1 cellular context compared by ENCODE assay signal in the genomic region with DNA sequence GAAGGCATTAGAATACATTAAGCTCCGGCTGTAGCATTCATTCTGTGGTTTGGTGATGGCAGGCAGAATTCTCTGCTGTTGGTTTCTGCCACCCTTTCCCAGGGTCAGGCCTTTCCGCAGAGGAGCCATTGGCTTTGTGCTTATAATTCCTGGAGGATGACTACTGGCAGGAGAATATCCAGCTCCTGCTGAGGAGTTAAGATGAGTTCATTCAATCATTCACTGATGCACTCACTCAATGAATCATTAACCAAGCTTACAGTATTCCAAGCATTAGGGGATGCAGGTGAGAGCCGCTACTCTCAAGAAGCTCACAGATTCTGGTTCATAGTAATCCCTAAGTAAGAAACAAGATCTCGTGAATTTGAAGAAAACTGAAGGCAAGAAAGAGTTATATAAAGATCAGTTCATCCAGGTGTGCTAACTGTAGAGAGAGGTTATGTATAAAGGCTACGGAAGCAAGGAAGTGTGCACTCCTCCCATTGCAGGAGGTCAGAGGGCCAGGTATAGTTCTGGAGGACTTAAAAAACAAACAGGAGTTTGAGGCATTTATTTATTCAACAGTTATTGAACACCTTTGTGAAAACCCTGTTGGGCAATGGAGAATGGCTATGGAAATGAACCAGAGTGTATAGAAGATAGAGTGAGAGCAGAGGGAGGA.
TF ChIP-seq lines count a peak whose summit lies in the region.

No MANE protein-coding gene starts in this region.

TF ChIP-seq in HepG2, 621 proteins besides CTCF, POLR2A, EP300 and RAD21 (continued from another document and continues in another):
- TF ChIP-seq, protein P1, sequence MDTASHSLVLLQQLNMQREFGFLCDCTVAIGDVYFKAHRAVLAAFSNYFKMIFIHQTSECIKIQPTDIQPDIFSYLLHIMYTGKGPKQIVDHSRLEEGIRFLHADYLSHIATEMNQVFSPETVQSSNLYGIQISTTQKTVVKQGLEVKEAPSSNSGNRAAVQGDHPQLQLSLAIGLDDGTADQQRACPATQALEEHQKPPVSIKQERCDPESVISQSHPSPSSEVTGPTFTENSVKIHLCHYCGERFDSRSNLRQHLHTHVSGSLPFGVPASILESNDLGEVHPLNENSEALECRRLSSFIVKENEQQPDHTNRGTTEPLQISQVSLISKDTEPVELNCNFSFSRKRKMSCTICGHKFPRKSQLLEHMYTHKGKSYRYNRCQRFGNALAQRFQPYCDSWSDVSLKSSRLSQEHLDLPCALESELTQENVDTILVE (CRISPR knock-in tag; IDR thresholded peaks at IDR 0.05), result no peak
- TF ChIP-seq ZNF138 (CRISPR knock-in tag; IDR thresholded peaks at IDR 0.05; ENCODE audit: low read depth) (no peak), ZBTB7A (CRISPR knock-in tag; IDR thresholded peaks at IDR 0.05) (no peak), MAFK (conservative IDR thresholded peaks at IDR 0.05 in 1 of 2, IDR thresholded peaks at IDR 0.05 in 1 of 2; ENCODE audit: low read length in 2 of 2) (no peak), TAF1 (CRISPR knock-in tag; IDR thresholded peaks at IDR 0.05) (no peak), NCOA2 (CRISPR knock-in tag; IDR thresholded peaks at IDR 0.05) (0 out of 2 replicates have a peak, but pooled peaks have one; percentile 14), MIER2 (CRISPR knock-in tag; IDR thresholded peaks at IDR 0.05) (no peak), GTF3A (CRISPR knock-in tag; conservative IDR thresholded peaks at IDR 0.05) (no peak), ZIK1 (CRISPR knock-in tag; IDR thresholded peaks at IDR 0.05; ENCODE audit: borderline replicate concordance, low read depth) (no peak), ZNF33B (CRISPR knock-in tag; IDR thresholded peaks at IDR 0.05) (no peak), ZNF629 (CRISPR knock-in tag; conservative IDR thresholded peaks at IDR 0.05) (no peak), NR2F6 (IDR thresholded peaks at IDR 0.05) (peak; percentile 76), NR2F6 (CRISPR knock-in tag; IDR thresholded peaks at IDR 0.05) (peak; percentile 56), SAP130 (CRISPR knock-in tag; IDR thresholded peaks at IDR 0.05; ENCODE audit: low read depth) (0 out of 2 replicates have a peak, but pooled peaks have one; percentile 11), ZNF260 (CRISPR knock-in tag; IDR thresholded peaks at IDR 0.05; ENCODE audit: borderline replicate concordance, low read depth) (no peak), EEA1 (CRISPR knock-in tag; IDR thresholded peaks at IDR 0.05; ENCODE audit: borderline replicate concordance) (no peak), GATAD2A (CRISPR knock-in tag; IDR thresholded peaks at IDR 0.05) (peak; percentile 63), ZNF614 (CRISPR knock-in tag; IDR thresholded peaks at IDR 0.05; ENCODE audit: borderline replicate concordance) (no peak), ZNF12 (CRISPR knock-in tag; IDR thresholded peaks at IDR 0.05) (no peak), CENPT (CRISPR knock-in tag; IDR thresholded peaks at IDR 0.05; ENCODE audit: low read depth) (no peak), ZFP37 (CRISPR knock-in tag; IDR thresholded peaks at IDR 0.05; ENCODE audit: borderline replicate concordance) (no peak), ATM (IDR thresholded peaks at IDR 0.05; ENCODE audit: borderline replicate concordance) (no peak), SCMH1 (CRISPR knock-in tag; IDR thresholded peaks at IDR 0.05; ENCODE audit: borderline replicate concordance) (no peak), REPIN1 (CRISPR knock-in tag; IDR thresholded peaks at IDR 0.05; ENCODE audit: borderline replicate concordance, low read depth) (no peak), ZNF296 (CRISPR knock-in tag; conservative IDR thresholded peaks at IDR 0.05) (no peak), KAT8 (CRISPR knock-in tag; IDR thresholded peaks at IDR 0.05) (0 out of 2 replicates have a peak, but pooled peaks have one; percentile 12), ZNF484 (CRISPR knock-in tag; IDR thresholded peaks at IDR 0.05; ENCODE audit: borderline replicate concordance, low read depth) (no peak), SOX6 (IDR thresholded peaks at IDR 0.05) (no peak), SOX6 (CRISPR knock-in tag; IDR thresholded peaks at IDR 0.05) (peak; percentile 58), ZNF317 (CRISPR knock-in tag; IDR thresholded peaks at IDR 0.05) (no peak), ZNF441 (CRISPR knock-in tag; IDR thresholded peaks at IDR 0.05; ENCODE audit: borderline replicate concordance) (no peak), ZZZ3 (CRISPR knock-in tag; IDR thresholded peaks at IDR 0.05; ENCODE audit: borderline replicate concordance) (no peak), RXRB (CRISPR knock-in tag; IDR thresholded peaks at IDR 0.05; ENCODE audit: borderline replicate concordance) (0 out of 2 replicates have a peak, but pooled peaks have one; percentile 22)
- TF ChIP-seq, protein P2, sequence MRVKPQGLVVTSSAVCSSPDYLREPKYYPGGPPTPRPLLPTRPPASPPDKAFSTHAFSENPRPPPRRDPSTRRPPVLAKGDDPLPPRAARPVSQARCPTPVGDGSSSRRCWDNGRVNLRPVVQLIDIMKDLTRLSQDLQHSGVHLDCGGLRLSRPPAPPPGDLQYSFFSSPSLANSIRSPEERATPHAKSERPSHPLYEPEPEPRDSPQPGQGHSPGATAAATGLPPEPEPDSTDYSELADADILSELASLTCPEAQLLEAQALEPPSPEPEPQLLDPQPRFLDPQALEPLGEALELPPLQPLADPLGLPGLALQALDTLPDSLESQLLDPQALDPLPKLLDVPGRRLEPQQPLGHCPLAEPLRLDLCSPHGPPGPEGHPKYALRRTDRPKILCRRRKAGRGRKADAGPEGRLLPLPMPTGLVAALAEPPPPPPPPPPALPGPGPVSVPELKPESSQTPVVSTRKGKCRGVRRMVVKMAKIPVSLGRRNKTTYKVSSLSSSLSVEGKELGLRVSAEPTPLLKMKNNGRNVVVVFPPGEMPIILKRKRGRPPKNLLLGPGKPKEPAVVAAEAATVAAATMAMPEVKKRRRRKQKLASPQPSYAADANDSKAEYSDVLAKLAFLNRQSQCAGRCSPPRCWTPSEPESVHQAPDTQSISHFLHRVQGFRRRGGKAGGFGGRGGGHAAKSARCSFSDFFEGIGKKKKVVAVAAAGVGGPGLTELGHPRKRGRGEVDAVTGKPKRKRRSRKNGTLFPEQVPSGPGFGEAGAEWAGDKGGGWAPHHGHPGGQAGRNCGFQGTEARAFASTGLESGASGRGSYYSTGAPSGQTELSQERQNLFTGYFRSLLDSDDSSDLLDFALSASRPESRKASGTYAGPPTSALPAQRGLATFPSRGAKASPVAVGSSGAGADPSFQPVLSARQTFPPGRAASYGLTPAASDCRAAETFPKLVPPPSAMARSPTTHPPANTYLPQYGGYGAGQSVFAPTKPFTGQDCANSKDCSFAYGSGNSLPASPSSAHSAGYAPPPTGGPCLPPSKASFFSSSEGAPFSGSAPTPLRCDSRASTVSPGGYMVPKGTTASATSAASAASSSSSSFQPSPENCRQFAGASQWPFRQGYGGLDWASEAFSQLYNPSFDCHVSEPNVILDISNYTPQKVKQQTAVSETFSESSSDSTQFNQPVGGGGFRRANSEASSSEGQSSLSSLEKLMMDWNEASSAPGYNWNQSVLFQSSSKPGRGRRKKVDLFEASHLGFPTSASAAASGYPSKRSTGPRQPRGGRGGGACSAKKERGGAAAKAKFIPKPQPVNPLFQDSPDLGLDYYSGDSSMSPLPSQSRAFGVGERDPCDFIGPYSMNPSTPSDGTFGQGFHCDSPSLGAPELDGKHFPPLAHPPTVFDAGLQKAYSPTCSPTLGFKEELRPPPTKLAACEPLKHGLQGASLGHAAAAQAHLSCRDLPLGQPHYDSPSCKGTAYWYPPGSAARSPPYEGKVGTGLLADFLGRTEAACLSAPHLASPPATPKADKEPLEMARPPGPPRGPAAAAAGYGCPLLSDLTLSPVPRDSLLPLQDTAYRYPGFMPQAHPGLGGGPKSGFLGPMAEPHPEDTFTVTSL (CRISPR knock-in tag; IDR thresholded peaks at IDR 0.05; ENCODE audit: borderline replicate concordance), result no peak; the same call in 1 of the 2 replicates
- TF ChIP-seq, protein P3, sequence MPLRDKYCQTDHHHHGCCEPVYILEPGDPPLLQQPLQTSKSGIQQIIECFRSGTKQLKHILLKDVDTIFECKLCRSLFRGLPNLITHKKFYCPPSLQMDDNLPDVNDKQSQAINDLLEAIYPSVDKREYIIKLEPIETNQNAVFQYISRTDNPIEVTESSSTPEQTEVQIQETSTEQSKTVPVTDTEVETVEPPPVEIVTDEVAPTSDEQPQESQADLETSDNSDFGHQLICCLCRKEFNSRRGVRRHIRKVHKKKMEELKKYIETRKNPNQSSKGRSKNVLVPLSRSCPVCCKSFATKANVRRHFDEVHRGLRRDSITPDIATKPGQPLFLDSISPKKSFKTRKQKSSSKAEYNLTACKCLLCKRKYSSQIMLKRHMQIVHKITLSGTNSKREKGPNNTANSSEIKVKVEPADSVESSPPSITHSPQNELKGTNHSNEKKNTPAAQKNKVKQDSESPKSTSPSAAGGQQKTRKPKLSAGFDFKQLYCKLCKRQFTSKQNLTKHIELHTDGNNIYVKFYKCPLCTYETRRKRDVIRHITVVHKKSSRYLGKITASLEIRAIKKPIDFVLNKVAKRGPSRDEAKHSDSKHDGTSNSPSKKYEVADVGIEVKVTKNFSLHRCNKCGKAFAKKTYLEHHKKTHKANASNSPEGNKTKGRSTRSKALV (CRISPR knock-in tag; IDR thresholded peaks at IDR 0.05), result no peak
- TF ChIP-seq, protein P4, sequence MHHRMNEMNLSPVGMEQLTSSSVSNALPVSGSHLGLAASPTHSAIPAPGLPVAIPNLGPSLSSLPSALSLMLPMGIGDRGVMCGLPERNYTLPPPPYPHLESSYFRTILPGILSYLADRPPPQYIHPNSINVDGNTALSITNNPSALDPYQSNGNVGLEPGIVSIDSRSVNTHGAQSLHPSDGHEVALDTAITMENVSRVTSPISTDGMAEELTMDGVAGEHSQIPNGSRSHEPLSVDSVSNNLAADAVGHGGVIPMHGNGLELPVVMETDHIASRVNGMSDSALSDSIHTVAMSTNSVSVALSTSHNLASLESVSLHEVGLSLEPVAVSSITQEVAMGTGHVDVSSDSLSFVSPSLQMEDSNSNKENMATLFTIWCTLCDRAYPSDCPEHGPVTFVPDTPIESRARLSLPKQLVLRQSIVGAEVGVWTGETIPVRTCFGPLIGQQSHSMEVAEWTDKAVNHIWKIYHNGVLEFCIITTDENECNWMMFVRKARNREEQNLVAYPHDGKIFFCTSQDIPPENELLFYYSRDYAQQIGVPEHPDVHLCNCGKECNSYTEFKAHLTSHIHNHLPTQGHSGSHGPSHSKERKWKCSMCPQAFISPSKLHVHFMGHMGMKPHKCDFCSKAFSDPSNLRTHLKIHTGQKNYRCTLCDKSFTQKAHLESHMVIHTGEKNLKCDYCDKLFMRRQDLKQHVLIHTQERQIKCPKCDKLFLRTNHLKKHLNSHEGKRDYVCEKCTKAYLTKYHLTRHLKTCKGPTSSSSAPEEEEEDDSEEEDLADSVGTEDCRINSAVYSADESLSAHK (CRISPR knock-in tag; IDR thresholded peaks at IDR 0.05; ENCODE audit: borderline replicate concordance), result no peak
- TF ChIP-seq, protein P5, sequence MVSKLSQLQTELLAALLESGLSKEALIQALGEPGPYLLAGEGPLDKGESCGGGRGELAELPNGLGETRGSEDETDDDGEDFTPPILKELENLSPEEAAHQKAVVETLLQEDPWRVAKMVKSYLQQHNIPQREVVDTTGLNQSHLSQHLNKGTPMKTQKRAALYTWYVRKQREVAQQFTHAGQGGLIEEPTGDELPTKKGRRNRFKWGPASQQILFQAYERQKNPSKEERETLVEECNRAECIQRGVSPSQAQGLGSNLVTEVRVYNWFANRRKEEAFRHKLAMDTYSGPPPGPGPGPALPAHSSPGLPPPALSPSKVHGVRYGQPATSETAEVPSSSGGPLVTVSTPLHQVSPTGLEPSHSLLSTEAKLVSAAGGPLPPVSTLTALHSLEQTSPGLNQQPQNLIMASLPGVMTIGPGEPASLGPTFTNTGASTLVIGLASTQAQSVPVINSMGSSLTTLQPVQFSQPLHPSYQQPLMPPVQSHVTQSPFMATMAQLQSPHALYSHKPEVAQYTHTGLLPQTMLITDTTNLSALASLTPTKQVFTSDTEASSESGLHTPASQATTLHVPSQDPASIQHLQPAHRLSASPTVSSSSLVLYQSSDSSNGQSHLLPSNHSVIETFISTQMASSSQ (IDR thresholded peaks at IDR 0.05; ENCODE audit: low read depth), result peak; percentile 72
- TF ChIP-seq, protein P5 (CRISPR knock-in tag; IDR thresholded peaks at IDR 0.05; ENCODE audit: borderline replicate concordance), result peak; percentile 75; the same call in 1 of the 2 replicates
- TF ChIP-seq, protein P6, sequence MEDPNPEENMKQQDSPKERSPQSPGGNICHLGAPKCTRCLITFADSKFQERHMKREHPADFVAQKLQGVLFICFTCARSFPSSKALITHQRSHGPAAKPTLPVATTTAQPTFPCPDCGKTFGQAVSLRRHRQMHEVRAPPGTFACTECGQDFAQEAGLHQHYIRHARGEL (CRISPR knock-in tag; IDR thresholded peaks at IDR 0.05), result no peak
- TF ChIP-seq, protein P7, sequence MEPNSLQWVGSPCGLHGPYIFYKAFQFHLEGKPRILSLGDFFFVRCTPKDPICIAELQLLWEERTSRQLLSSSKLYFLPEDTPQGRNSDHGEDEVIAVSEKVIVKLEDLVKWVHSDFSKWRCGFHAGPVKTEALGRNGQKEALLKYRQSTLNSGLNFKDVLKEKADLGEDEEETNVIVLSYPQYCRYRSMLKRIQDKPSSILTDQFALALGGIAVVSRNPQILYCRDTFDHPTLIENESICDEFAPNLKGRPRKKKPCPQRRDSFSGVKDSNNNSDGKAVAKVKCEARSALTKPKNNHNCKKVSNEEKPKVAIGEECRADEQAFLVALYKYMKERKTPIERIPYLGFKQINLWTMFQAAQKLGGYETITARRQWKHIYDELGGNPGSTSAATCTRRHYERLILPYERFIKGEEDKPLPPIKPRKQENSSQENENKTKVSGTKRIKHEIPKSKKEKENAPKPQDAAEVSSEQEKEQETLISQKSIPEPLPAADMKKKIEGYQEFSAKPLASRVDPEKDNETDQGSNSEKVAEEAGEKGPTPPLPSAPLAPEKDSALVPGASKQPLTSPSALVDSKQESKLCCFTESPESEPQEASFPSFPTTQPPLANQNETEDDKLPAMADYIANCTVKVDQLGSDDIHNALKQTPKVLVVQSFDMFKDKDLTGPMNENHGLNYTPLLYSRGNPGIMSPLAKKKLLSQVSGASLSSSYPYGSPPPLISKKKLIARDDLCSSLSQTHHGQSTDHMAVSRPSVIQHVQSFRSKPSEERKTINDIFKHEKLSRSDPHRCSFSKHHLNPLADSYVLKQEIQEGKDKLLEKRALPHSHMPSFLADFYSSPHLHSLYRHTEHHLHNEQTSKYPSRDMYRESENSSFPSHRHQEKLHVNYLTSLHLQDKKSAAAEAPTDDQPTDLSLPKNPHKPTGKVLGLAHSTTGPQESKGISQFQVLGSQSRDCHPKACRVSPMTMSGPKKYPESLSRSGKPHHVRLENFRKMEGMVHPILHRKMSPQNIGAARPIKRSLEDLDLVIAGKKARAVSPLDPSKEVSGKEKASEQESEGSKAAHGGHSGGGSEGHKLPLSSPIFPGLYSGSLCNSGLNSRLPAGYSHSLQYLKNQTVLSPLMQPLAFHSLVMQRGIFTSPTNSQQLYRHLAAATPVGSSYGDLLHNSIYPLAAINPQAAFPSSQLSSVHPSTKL (CRISPR knock-in tag; IDR thresholded peaks at IDR 0.05), result peak; percentile 46; the same call in 1 of the 2 replicates
